1 cellular context compared by ENCODE assay signal in genomic region chr2:43041661-43042360, GRCh38.
TF ChIP-seq lines count a peak whose summit lies in the region.

No MANE protein-coding gene starts in this region.

TF ChIP-seq in K562, 482 proteins besides CTCF, POLR2A, EP300 and RAD21 (continued from another document and continues in another):
- TF ChIP-seq, protein P1, sequence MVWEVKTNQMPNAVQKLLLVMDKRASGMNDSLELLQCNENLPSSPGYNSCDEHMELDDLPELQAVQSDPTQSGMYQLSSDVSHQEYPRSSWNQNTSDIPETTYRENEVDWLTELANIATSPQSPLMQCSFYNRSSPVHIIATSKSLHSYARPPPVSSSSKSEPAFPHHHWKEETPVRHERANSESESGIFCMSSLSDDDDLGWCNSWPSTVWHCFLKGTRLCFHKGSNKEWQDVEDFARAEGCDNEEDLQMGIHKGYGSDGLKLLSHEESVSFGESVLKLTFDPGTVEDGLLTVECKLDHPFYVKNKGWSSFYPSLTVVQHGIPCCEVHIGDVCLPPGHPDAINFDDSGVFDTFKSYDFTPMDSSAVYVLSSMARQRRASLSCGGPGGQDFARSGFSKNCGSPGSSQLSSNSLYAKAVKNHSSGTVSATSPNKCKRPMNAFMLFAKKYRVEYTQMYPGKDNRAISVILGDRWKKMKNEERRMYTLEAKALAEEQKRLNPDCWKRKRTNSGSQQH (CRISPR knock-in tag; IDR thresholded peaks at IDR 0.05), result no peak
- TF ChIP-seq ZNF695 (CRISPR knock-in tag; IDR thresholded peaks at IDR 0.05) (no peak), ZNF384 (IDR thresholded peaks at IDR 0.05; ENCODE audit: low read depth, low read length) (no peak), NR2C2 (CRISPR knock-in tag; IDR thresholded peaks at IDR 0.05) (no peak), NR2C2 (tag; IDR thresholded peaks at IDR 0.05) (no peak), FIP1L1 (IDR thresholded peaks at IDR 0.05; ENCODE audit: low read depth, low read length, poor library complexity, severe bottlenecking) (no peak), PRPF4 (IDR thresholded peaks at IDR 0.05; ENCODE audit: insufficient read depth, low read depth, low read length, poor library complexity, severe bottlenecking) (no peak), JUN (IDR thresholded peaks at IDR 0.05; ENCODE audit: borderline replicate concordance, low read depth, low read length) (peak; percentile 93), JUN (CRISPR knock-in tag; IDR thresholded peaks at IDR 0.05; ENCODE audit: borderline replicate concordance) (no peak), TAF9B (IDR thresholded peaks at IDR 0.05; ENCODE audit: partially characterized antibody) (peak; percentile 88), NCOA6 (IDR thresholded peaks at IDR 0.05) (peak; percentile 32; the same call in 1 of the 2 replicates), ZNF511 (CRISPR knock-in tag; IDR thresholded peaks at IDR 0.05) (no peak), SP2 (IDR thresholded peaks at IDR 0.05; ENCODE audit: extremely low read depth, low read depth, low read length, poor library complexity, severe bottlenecking) (no peak), MTA2 (IDR thresholded peaks at IDR 0.05; ENCODE audit: low read depth) (peak; percentile 24; the same call in 1 of the 2 replicates), MTF1 (CRISPR knock-in tag; IDR thresholded peaks at IDR 0.05; ENCODE audit: borderline replicate concordance) (no peak), BRD4 (IDR thresholded peaks at IDR 0.05) (no peak), ESRRA (IDR thresholded peaks at IDR 0.05; ENCODE audit: borderline replicate concordance, low read depth) (peak; percentile 74; the same call in 1 of the 2 replicates), HMG20B (CRISPR knock-in tag; IDR thresholded peaks at IDR 0.05) (no peak), U2AF2 (optimal IDR thresholded peaks at IDR 0.05; ENCODE audit: low read depth, low read length) (no peak), ZNF316 (IDR thresholded peaks at IDR 0.05) (peak; percentile 69), HCFC1 (IDR thresholded peaks at IDR 0.05; ENCODE audit: low read depth, low read length) (no peak), NFE2 (IDR thresholded peaks at IDR 0.05; ENCODE audit: low read depth) (peak; percentile 67), BCL6 (CRISPR knock-in tag; IDR thresholded peaks at IDR 0.05) (no peak), PRMT5 (CRISPR knock-in tag; IDR thresholded peaks at IDR 0.05) (no peak), CXXC5 (CRISPR knock-in tag; IDR thresholded peaks at IDR 0.05) (0 out of 2 replicates have a peak, but pooled peaks have one; percentile 10), GABPB1 (CRISPR knock-in tag; IDR thresholded peaks at IDR 0.05) (no peak), NFYB (IDR thresholded peaks at IDR 0.05; ENCODE audit: extremely low read depth, insufficient read length) (no peak), TARDBP (IDR thresholded peaks at IDR 0.05) (peak; percentile 20; the same call in 1 of the 2 replicates), ZNF197 (CRISPR knock-in tag; IDR thresholded peaks at IDR 0.05; ENCODE audit: low read depth) (no peak), E2F1 (CRISPR knock-in tag; IDR thresholded peaks at IDR 0.05) (no peak), SMAD4 (CRISPR knock-in tag; conservative IDR thresholded peaks at IDR 0.05) (0 out of 2 replicates have a peak, but pooled peaks have one; percentile 43), FOS (IDR thresholded peaks at IDR 0.05; ENCODE audit: extremely low read depth, insufficient read length) (peak; percentile 59), KAT8 (IDR thresholded peaks at IDR 0.05; ENCODE audit: low read depth) (no peak), MEIS2 (IDR thresholded peaks at IDR 0.05; ENCODE audit: partially characterized antibody) (peak; percentile 99), YY1 (IDR thresholded peaks at IDR 0.05; ENCODE audit: borderline replicate concordance in 1 of 3, control insufficient read depth in 1 of 3, extremely low read depth in 1 of 3, insufficient read depth in 3 of 3, insufficient read length in 1 of 3, insufficient replicate concordance in 2 of 3, low read depth in 1 of 3, low read length in 2 of 3) (no peak), SMARCC2 (IDR thresholded peaks at IDR 0.05; ENCODE audit: low read depth) (0 out of 2 replicates have a peak, but pooled peaks have one; percentile 71), SAFB (IDR thresholded peaks at IDR 0.05; ENCODE audit: borderline replicate concordance, low read depth, low read length) (no peak), ZNF764 (CRISPR knock-in tag; IDR thresholded peaks at IDR 0.05; ENCODE audit: low read depth) (no peak), SMAD1 (IDR thresholded peaks at IDR 0.05; ENCODE audit: low read depth, low read length, partially characterized antibody) (no peak), ZNF23 (CRISPR knock-in tag; IDR thresholded peaks at IDR 0.05) (no peak), ZNF583 (CRISPR knock-in tag; IDR thresholded peaks at IDR 0.05) (no peak), ZFP1 (CRISPR knock-in tag; IDR thresholded peaks at IDR 0.05) (no peak), CTBP1 (IDR thresholded peaks at IDR 0.05; ENCODE audit: borderline replicate concordance) (peak; percentile 77), XRCC5 (IDR thresholded peaks at IDR 0.05; ENCODE audit: low read depth, low read length) (peak; percentile 69; the same call in 1 of the 2 replicates), SIN3A (IDR thresholded peaks at IDR 0.05; ENCODE audit: borderline replicate concordance in 2 of 2, control insufficient read depth in 1 of 2, low read depth in 2 of 2, low read length in 2 of 2) (no peak), NFIC (IDR thresholded peaks at IDR 0.05) (0 out of 2 replicates have a peak, but pooled peaks have one; percentile 26), MYBL2 (IDR thresholded peaks at IDR 0.05; ENCODE audit: low read depth) (no peak), MYBL2 (CRISPR knock-in tag; IDR thresholded peaks at IDR 0.05; ENCODE audit: borderline replicate concordance) (no peak)
- TF ChIP-seq, protein P2, sequence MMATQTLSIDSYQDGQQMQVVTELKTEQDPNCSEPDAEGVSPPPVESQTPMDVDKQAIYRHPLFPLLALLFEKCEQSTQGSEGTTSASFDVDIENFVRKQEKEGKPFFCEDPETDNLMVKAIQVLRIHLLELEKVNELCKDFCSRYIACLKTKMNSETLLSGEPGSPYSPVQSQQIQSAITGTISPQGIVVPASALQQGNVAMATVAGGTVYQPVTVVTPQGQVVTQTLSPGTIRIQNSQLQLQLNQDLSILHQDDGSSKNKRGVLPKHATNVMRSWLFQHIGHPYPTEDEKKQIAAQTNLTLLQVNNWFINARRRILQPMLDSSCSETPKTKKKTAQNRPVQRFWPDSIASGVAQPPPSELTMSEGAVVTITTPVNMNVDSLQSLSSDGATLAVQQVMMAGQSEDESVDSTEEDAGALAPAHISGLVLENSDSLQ (IDR thresholded peaks at IDR 0.05), result peak; percentile 95
- TF ChIP-seq, protein P3, sequence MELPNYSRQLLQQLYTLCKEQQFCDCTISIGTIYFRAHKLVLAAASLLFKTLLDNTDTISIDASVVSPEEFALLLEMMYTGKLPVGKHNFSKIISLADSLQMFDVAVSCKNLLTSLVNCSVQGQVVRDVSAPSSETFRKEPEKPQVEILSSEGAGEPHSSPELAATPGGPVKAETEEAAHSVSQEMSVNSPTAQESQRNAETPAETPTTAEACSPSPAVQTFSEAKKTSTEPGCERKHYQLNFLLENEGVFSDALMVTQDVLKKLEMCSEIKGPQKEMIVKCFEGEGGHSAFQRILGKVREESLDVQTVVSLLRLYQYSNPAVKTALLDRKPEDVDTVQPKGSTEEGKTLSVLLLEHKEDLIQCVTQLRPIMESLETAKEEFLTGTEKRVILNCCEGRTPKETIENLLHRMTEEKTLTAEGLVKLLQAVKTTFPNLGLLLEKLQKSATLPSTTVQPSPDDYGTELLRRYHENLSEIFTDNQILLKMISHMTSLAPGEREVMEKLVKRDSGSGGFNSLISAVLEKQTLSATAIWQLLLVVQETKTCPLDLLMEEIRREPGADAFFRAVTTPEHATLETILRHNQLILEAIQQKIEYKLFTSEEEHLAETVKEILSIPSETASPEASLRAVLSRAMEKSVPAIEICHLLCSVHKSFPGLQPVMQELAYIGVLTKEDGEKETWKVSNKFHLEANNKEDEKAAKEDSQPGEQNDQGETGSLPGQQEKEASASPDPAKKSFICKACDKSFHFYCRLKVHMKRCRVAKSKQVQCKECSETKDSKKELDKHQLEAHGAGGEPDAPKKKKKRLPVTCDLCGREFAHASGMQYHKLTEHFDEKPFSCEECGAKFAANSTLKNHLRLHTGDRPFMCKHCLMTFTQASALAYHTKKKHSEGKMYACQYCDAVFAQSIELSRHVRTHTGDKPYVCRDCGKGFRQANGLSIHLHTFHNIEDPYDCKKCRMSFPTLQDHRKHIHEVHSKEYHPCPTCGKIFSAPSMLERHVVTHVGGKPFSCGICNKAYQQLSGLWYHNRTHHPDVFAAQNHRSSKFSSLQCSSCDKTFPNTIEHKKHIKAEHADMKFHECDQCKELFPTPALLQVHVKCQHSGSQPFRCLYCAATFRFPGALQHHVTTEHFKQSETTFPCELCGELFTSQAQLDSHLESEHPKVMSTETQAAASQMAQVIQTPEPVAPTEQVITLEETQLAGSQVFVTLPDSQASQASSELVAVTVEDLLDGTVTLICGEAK (IDR thresholded peaks at IDR 0.05), result no peak
- TF ChIP-seq, protein P3 (CRISPR knock-in tag; IDR thresholded peaks at IDR 0.05), result no peak
- TF ChIP-seq, protein P4, sequence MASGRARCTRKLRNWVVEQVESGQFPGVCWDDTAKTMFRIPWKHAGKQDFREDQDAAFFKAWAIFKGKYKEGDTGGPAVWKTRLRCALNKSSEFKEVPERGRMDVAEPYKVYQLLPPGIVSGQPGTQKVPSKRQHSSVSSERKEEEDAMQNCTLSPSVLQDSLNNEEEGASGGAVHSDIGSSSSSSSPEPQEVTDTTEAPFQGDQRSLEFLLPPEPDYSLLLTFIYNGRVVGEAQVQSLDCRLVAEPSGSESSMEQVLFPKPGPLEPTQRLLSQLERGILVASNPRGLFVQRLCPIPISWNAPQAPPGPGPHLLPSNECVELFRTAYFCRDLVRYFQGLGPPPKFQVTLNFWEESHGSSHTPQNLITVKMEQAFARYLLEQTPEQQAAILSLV (tag; IDR thresholded peaks at IDR 0.05), result no peak
- TF ChIP-seq, protein P5, sequence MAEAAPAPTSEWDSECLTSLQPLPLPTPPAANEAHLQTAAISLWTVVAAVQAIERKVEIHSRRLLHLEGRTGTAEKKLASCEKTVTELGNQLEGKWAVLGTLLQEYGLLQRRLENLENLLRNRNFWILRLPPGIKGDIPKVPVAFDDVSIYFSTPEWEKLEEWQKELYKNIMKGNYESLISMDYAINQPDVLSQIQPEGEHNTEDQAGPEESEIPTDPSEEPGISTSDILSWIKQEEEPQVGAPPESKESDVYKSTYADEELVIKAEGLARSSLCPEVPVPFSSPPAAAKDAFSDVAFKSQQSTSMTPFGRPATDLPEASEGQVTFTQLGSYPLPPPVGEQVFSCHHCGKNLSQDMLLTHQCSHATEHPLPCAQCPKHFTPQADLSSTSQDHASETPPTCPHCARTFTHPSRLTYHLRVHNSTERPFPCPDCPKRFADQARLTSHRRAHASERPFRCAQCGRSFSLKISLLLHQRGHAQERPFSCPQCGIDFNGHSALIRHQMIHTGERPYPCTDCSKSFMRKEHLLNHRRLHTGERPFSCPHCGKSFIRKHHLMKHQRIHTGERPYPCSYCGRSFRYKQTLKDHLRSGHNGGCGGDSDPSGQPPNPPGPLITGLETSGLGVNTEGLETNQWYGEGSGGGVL (CRISPR knock-in tag; IDR thresholded peaks at IDR 0.05), result no peak
- TF ChIP-seq, protein P6, sequence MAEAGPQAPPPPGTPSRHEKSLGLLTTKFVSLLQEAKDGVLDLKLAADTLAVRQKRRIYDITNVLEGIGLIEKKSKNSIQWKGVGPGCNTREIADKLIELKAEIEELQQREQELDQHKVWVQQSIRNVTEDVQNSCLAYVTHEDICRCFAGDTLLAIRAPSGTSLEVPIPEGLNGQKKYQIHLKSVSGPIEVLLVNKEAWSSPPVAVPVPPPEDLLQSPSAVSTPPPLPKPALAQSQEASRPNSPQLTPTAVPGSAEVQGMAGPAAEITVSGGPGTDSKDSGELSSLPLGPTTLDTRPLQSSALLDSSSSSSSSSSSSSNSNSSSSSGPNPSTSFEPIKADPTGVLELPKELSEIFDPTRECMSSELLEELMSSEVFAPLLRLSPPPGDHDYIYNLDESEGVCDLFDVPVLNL (CRISPR knock-in tag; IDR thresholded peaks at IDR 0.05; ENCODE audit: low read depth), result no peak
